ENCODE assay signal across 21 cellular contexts in the genomic region with DNA sequence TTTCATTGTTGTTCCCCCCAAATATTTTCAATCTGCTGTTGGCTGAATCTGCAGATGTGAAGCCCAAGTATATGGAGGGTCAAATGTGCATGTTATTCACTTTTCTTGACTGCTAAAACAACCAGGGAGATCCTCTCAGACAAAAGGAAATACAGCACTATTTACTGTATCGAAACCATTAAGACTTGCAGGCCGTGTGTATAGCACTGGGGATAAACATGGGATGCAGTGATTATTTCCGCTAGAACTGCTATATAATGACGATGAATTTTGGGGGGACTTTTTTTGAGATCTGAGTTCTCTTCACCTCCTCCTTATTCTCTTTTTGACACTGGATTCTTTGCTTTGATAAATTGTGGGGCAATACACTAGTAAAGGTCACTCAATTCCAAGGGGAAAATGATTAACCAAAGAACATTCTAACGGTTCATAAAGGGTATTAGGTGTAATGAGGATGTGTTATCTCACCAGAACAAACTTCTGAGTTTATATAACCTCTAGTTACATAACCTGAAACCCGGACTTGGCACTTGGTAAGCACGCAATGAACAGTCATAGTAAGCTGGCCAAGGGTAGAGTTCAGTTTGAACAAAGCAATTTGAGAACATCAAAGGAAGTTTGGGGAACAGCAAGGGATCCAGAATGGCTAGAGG. TPM values are rescaled to one million over a fixed set of nuclear protein-coding genes. Genes with fewer than 3 reads are reported as not detected.
A peak's percentile ranks its signal among the peaks of the same experiment; 100 is the strongest.
DNase-seq lines count a peak whose midpoint lies in the region; TF ChIP-seq lines count a peak whose summit lies in the region.
"Had no signal": no experiment of that assay in that cellular context is flagged by ENCODE, and none has a peak within 500 bp of the region (broad histone marks: within the 10 kb centered on the region; RNA-seq: fewer than 3 reads in every experiment).

No MANE protein-coding gene starts in this region.

- H3K9me3 ChIP-seq in Caco-2 = no peaks in the 10 kb centered on the region
- no peaks in the 10 kb centered on the region for H3K9me3 ChIP-seq in hepatocyte (ENCODE audit: low read depth)

- peaks cover 11% of the 10 kb centered on the region for H3K4me1 Mint-ChIP-seq in Caco-2 (ENCODE audit: low read depth, unreplicated experiment)

- H3K4me2 ChIP-seq in hepatocyte = no peak overlapping the region
- H3K4me2 ChIP-seq: BLaER1 treated with 17β-estradiol and CSF1 and Interleukin-3, amounts not matched to agents 10 nM and 100 nM; PC-9 had no signal

- peak overlapping the region; percentile 50 for H3K27ac ChIP-seq in hepatocyte
- H3K27ac ChIP-seq: BLaER1 treated with 17β-estradiol and CSF1 and Interleukin-3, amounts not matched to agents 10 nM and 100 nM; PC-9 had no signal

- H3K36me3 ChIP-seq in Caco-2 (ENCODE audit: control insufficient read depth, insufficient read depth, low read length) (no peaks in the 10 kb centered on the region), hepatocyte (replicated peaks; ENCODE audit: insufficient read depth, low read depth) (no peaks in the 10 kb centered on the region)
- H3K36me3 ChIP-seq: BLaER1 treated with 17β-estradiol and CSF1 and Interleukin-3, amounts not matched to agents 10 nM and 100 nM had no signal

- H3K4me1 ChIP-seq in Caco-2 (0 out of 2 replicates have a peak, but pooled peaks cover 3% of the 10 kb centered on the region), hepatocyte (ENCODE audit: insufficient read depth) (peaks cover 11% of the 10 kb centered on the region)
- H3K4me1 ChIP-seq: BLaER1 treated with 17β-estradiol and CSF1 and Interleukin-3, amounts not matched to agents 10 nM and 100 nM had no signal

- DNase-seq in Caco-2 (peak; percentile 22 to 51), LoVo (ENCODE audit: low spot score) (peak; percentile 69), hepatocyte (ENCODE audit: low spot score) (peak; percentile 58), mucosa of gallbladder (ENCODE audit: low spot score) (peak; percentile 56), NCI-H2227 treated with DMSO at 0.1 percent for 48 hours (lab: John Stamatoyannopoulos, UW) (no peak), NCI-H82 (lab: John Stamatoyannopoulos, UW) (no peak), AML-193 (lab: John Stamatoyannopoulos, UW) (no peak), cardiac septum (ENCODE audit: low spot score) (no peak)
- DNase-seq: CD8-positive, alpha-beta T cell; DMS79; H7; HFFc6; NCI-H1105; NCI-H1694; NCI-H510A treated with DMSO at 0.1 percent for 48 hours; NCI-H774 had no signal

- H3K36me3 Mint-ChIP-seq in Caco-2 (ENCODE audit: insufficient read depth, unreplicated experiment) = peaks cover 3% of the 10 kb centered on the region
- H3K36me3 Mint-ChIP-seq: CD8-positive, alpha-beta T cell had no signal

- H3K4me3 ChIP-seq in Caco-2 (ENCODE audit: low read depth, low read length) (no peak overlapping the region), hepatocyte (no peak overlapping the region)
- H3K4me3 ChIP-seq: BLaER1 treated with 17β-estradiol and CSF1 and Interleukin-3, amounts not matched to agents 10 nM and 100 nM; PC-9 had no signal

- intact Hi-C loops in Caco-2 (cut with micrococcal nuclease; ENCODE audit: unreplicated experiment) (no loop called here), cardiac septum (cut with DNase I) (no loop called here)

- POLR2A ChIA-PET in Caco-2 (lab: Charles Lee) = no interaction called here

- CTCF ChIA-PET in Caco-2 (lab: Charles Lee) = no interaction called here

- no peaks in the 10 kb centered on the region for H3K79me2 ChIP-seq in hepatocyte

- no peak overlapping the region for H3K4me3 Mint-ChIP-seq in Caco-2 (ENCODE audit: unreplicated experiment)
- H3K4me3 Mint-ChIP-seq: CD8-positive, alpha-beta T cell; HFFc6 had no signal

- no peak overlapping the region for H3K27ac Mint-ChIP-seq in Caco-2 (ENCODE audit: unreplicated experiment)
- H3K27ac Mint-ChIP-seq: CD8-positive, alpha-beta T cell; HFFc6 had no signal

- no TSS peak for BruUV-seq in Caco-2 (replicated peaks; lab: Mats Ljungman, UMichigan)

- H3K9me3 Mint-ChIP-seq in Caco-2 (ENCODE audit: unreplicated experiment) = peaks cover 5% of the 10 kb centered on the region

- no peak for TF ChIP-seq CTCF in Caco-2 (IDR thresholded peaks at IDR 0.05; ENCODE audit: insufficient read depth in 1 of 2, low read depth in 1 of 2, low read length in 1 of 2, severe bottlenecking in 1 of 2, unreplicated experiment in 1 of 2)
- TF ChIP-seq CTCF in hepatocyte (IDR thresholded peaks at IDR 0.05; ENCODE audit: poor library complexity) = no peak

- no peaks in the 10 kb centered on the region for H4K20me1 ChIP-seq in hepatocyte (ENCODE audit: insufficient read depth, poor library complexity, severe bottlenecking)
- H4K20me1 ChIP-seq: BLaER1 treated with 17β-estradiol and CSF1 and Interleukin-3, amounts not matched to agents 10 nM and 100 nM had no signal

- WGBS in hepatocyte (ENCODE audit: low lambda C conversion rate, missing lambda C conversion rate) = 67% methylated on average over 7 of the region's 7 CpGs

- no peak overlapping the region for H2AFZ ChIP-seq in hepatocyte
- H2AFZ ChIP-seq: PC-9 had no signal

- H3K27me3 Mint-ChIP-seq in Caco-2 (ENCODE audit: insufficient read depth, unreplicated experiment) = no peaks in the 10 kb centered on the region

- no peaks in the 10 kb centered on the region for H3K9me2 ChIP-seq in hepatocyte (replicated peaks; ENCODE audit: insufficient read depth)

- H3K27me3 ChIP-seq in Caco-2 (replicated peaks; ENCODE audit: control insufficient read depth, insufficient read depth, low read length) = no peaks in the 10 kb centered on the region
- H3K27me3 ChIP-seq in hepatocyte = no peaks in the 10 kb centered on the region
- H3K27me3 ChIP-seq: BLaER1 treated with 17β-estradiol and CSF1 and Interleukin-3, amounts not matched to agents 10 nM and 100 nM had no signal

RNA-seq across cellular contexts. Expression of a gene that starts 3.5 kb away (rescaled TPM):
- total RNA-seq in Caco-2 (2022) (2.6 and 3.0 TPM in 2 replicates), hepatocyte (0.53 and 0.60 TPM in 2 replicates), mucosa of gallbladder (2.6 TPM), cardiac septum (not detected)
- polyA plus RNA-seq in hepatocyte = 0.51 and 0.91 TPM in 2 replicates
- total RNA-seq: A673; CD8-positive, alpha-beta T cell; H7; HFFc6; HT1080; LHCN-M2 had no signal

RNA-seq across cellular contexts. Expression of a gene that starts 21.6 kb away (rescaled TPM):
- total RNA-seq in Caco-2 (2022) (not detected in 2 replicates), hepatocyte (not detected in 2 replicates), mucosa of gallbladder (1.2 TPM), cardiac septum (not detected)
- polyA plus RNA-seq in hepatocyte = not detected in 2 replicates
- total RNA-seq: CD8-positive, alpha-beta T cell; H7; HFFc6; HT1080; LHCN-M2 had no signal

RNA-seq across cellular contexts. Expression of a gene that starts 27.7 kb away (rescaled TPM):
- total RNA-seq in Caco-2 (2022) = 0.64 and 0.65 TPM in 2 replicates
- not detected in 2 replicates for total RNA-seq in hepatocyte
- not detected in 2 replicates for polyA plus RNA-seq in hepatocyte
- total RNA-seq in mucosa of gallbladder = 0.86 TPM
- total RNA-seq in cardiac septum = not detected
- total RNA-seq: A673; CD8-positive, alpha-beta T cell; H7; HFFc6; HT1080; LHCN-M2 had no signal

RNA-seq across cellular contexts. Expression of a gene that starts 38.0 kb away (rescaled TPM):
- 0.79 and 0.84 TPM in 2 replicates for total RNA-seq in Caco-2 (2022)
- not detected in 2 replicates for total RNA-seq in hepatocyte
- not detected in 2 replicates for polyA plus RNA-seq in hepatocyte
- total RNA-seq in mucosa of gallbladder = 5.2 TPM
- not detected for total RNA-seq in cardiac septum
- total RNA-seq: CD8-positive, alpha-beta T cell; H7; HFFc6; HT1080; LHCN-M2 had no signal

RNA-seq across cellular contexts. Expression of a gene that starts 43.8 kb away (rescaled TPM):
- total RNA-seq in Caco-2 (2022) (1.00 and 1.2 TPM in 2 replicates), hepatocyte (not detected in 2 replicates), mucosa of gallbladder (2.0 TPM), cardiac septum (not detected)
- polyA plus RNA-seq in hepatocyte = not detected in 2 replicates
- total RNA-seq: A673; CD8-positive, alpha-beta T cell; H7; HFFc6; HT1080; LHCN-M2 had no signal

Comparison
In these comparisons a context has a peak if more than half of its experiments do, and no peak if none do; other contexts are left out.
1. DNase-seq: peak in Caco-2 (2 of 2), LoVo (single experiment), hepatocyte (single experiment) and mucosa of gallbladder (single experiment); none in NCI-H2227 treated with DMSO at 0.1 percent for 48 hours (single experiment), NCI-H82 (single experiment), AML-193 (0 of 2) and cardiac septum (single experiment).